ENCODE assay signal across 1 cellular context in the genomic region with DNA sequence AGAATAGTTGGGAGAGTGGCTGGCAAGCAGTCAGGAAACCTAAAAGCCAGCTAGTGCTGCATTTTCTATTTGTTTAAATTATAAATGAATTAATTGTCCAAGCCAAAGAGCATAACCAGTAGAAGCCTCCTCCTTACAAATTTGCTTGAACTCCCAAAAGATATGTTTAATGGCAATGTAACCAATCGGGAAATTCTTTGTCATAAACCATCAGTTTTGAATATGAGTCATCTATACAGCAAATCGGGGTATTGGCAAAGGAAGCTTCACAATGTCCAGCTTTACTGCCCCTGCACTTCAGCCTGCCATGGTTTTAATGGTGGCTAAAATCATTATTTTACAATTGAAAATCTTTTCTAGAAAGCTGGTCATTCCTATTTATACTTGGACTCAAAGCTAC.
TF ChIP-seq lines count a peak whose summit lies in the region.

No MANE protein-coding gene starts in this region.

TF ChIP-seq in SK-N-SH treated with all-trans-retinoic acid at 6 μM for 48 hours, 23 proteins besides CTCF, POLR2A, EP300 and RAD21 (continued from another document):
- TF ChIP-seq, protein P1, sequence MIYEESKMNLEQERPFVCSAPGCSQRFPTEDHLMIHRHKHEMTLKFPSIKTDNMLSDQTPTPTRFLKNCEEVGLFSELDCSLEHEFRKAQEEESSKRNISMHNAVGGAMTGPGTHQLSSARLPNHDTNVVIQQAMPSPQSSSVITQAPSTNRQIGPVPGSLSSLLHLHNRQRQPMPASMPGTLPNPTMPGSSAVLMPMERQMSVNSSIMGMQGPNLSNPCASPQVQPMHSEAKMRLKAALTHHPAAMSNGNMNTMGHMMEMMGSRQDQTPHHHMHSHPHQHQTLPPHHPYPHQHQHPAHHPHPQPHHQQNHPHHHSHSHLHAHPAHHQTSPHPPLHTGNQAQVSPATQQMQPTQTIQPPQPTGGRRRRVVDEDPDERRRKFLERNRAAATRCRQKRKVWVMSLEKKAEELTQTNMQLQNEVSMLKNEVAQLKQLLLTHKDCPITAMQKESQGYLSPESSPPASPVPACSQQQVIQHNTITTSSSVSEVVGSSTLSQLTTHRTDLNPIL (CRISPR knock-in tag; IDR thresholded peaks at IDR 0.05; ENCODE audit: low read depth) = no peak
- TF ChIP-seq OSR1 (CRISPR knock-in tag; IDR thresholded peaks at IDR 0.05) (no peak), ISL1 (CRISPR knock-in tag; IDR thresholded peaks at IDR 0.05) (no peak), ZNF565 (CRISPR knock-in tag; conservative IDR thresholded peaks at IDR 0.05; ENCODE audit: low read depth) (no peak), ZC3H10 (CRISPR knock-in tag; IDR thresholded peaks at IDR 0.05) (no peak), ZFP30 (CRISPR knock-in tag; IDR thresholded peaks at IDR 0.05) (no peak), CSDC2 (CRISPR knock-in tag; IDR thresholded peaks at IDR 0.05) (no peak), GLIS3 (CRISPR knock-in tag; IDR thresholded peaks at IDR 0.05) (no peak), SNAI2 (CRISPR knock-in tag; IDR thresholded peaks at IDR 0.05) (no peak), ZNF8 (CRISPR knock-in tag; IDR thresholded peaks at IDR 0.05) (no peak)
- TF ChIP-seq, protein P2, sequence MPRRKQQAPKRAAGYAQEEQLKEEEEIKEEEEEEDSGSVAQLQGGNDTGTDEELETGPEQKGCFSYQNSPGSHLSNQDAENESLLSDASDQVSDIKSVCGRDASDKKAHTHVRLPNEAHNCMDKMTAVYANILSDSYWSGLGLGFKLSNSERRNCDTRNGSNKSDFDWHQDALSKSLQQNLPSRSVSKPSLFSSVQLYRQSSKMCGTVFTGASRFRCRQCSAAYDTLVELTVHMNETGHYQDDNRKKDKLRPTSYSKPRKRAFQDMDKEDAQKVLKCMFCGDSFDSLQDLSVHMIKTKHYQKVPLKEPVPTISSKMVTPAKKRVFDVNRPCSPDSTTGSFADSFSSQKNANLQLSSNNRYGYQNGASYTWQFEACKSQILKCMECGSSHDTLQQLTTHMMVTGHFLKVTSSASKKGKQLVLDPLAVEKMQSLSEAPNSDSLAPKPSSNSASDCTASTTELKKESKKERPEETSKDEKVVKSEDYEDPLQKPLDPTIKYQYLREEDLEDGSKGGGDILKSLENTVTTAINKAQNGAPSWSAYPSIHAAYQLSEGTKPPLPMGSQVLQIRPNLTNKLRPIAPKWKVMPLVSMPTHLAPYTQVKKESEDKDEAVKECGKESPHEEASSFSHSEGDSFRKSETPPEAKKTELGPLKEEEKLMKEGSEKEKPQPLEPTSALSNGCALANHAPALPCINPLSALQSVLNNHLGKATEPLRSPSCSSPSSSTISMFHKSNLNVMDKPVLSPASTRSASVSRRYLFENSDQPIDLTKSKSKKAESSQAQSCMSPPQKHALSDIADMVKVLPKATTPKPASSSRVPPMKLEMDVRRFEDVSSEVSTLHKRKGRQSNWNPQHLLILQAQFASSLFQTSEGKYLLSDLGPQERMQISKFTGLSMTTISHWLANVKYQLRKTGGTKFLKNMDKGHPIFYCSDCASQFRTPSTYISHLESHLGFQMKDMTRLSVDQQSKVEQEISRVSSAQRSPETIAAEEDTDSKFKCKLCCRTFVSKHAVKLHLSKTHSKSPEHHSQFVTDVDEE (CRISPR knock-in tag; IDR thresholded peaks at IDR 0.05) = no peak
- TF ChIP-seq, protein P3, sequence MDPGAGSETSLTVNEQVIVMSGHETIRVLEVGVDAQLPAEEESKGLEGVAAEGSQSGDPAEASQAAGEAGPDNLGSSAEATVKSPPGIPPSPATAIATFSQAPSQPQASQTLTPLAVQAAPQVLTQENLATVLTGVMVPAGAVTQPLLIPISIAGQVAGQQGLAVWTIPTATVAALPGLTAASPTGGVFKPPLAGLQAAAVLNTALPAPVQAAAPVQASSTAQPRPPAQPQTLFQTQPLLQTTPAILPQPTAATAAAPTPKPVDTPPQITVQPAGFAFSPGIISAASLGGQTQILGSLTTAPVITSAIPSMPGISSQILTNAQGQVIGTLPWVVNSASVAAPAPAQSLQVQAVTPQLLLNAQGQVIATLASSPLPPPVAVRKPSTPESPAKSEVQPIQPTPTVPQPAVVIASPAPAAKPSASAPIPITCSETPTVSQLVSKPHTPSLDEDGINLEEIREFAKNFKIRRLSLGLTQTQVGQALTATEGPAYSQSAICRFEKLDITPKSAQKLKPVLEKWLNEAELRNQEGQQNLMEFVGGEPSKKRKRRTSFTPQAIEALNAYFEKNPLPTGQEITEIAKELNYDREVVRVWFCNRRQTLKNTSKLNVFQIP (CRISPR knock-in tag; IDR thresholded peaks at IDR 0.05; ENCODE audit: borderline replicate concordance, low read depth) = no peak
- TF ChIP-seq, protein P4, sequence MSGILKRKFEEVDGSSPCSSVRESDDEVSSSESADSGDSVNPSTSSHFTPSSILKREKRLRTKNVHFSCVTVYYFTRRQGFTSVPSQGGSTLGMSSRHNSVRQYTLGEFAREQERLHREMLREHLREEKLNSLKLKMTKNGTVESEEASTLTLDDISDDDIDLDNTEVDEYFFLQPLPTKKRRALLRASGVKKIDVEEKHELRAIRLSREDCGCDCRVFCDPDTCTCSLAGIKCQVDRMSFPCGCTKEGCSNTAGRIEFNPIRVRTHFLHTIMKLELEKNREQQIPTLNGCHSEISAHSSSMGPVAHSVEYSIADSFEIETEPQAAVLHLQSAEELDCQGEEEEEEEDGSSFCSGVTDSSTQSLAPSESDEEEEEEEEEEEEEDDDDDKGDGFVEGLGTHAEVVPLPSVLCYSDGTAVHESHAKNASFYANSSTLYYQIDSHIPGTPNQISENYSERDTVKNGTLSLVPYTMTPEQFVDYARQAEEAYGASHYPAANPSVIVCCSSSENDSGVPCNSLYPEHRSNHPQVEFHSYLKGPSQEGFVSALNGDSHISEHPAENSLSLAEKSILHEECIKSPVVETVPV (CRISPR knock-in tag; IDR thresholded peaks at IDR 0.05) = no peak
